In the genomic region with DNA sequence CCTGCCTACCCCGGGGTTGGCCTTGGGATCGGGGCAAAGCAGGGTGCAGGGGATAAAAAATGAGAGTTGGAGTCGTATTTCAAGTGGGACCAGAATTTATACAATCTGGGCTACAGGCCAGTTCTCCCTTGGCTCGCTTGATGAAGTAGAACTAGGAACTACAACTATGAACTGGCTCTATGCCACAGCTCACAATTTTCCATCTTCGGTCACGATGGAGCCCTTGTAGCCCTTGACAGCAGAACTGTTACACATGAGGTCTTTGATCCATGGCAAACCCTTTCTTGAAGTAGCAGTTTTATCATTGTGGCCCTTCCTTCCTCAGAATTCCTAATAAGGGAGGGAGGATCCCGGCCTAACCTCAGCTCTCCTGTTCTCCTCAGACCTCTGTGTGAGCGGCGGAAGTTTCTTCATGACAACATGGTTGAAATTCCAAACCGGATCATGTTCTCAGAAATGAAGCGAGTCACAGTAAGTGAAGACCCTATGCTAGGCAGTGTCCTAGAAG, we compare ENCODE assay signal across 10 cellular contexts. TPM values are rescaled to one million over a fixed set of nuclear protein-coding genes. Genes with fewer than 3 reads are reported as not detected.
DNase-seq lines count a peak whose midpoint lies in the region; ATAC-seq, FAIRE-seq and TF ChIP-seq lines count a peak whose summit lies in the region.
"Had no signal": no experiment of that assay in that cellular context is flagged by ENCODE, and none has a peak within 500 bp of the region (broad histone marks: within the 10 kb centered on the region; RNA-seq: fewer than 3 reads in every experiment).

No MANE protein-coding gene starts in this region.

- WGBS in pancreas, 2 donors, result 43% methylated on average over 11 of the region's 11 CpGs
- 55 to 65% (median 64%) methylated on average over 11 of the region's 11 CpGs for WGBS in small intestine, 3 donors

- no peak overlapping the region for H3K4me2 ChIP-seq in OCI-LY7 (ENCODE audit: low read length)

- intact Hi-C loops in pancreas (cut with DNase I), result loop anchor here in 1 of 3 donors (10.0 kb wide), 1 partner anchor 127 kb away; a partner anchor contains a TSS
- intact Hi-C loops in gastrocnemius medialis (cut with DNase I; ENCODE audit: low total_unique reads), result no loop called here
- intact Hi-C loops in OCI-LY7 (cut with micrococcal nuclease; ENCODE audit: unreplicated experiment), result no loop called here

- peak; percentile 47 to 75 (median 64) for ATAC-seq in pancreas
- no peak for ATAC-seq in gastrocnemius medialis

- H3K27me3 ChIP-seq in adipocyte (replicated peaks; ENCODE audit: control insufficient read depth, insufficient read depth, low read length) (no peaks in the 10 kb centered on the region), pancreas (no peaks in the 10 kb centered on the region), small intestine (ENCODE audit: control insufficient read depth in 2 of 2, insufficient read depth in 2 of 2, low read length in 2 of 2) (no peaks in the 10 kb centered on the region), gastrocnemius medialis (no peaks in the 10 kb centered on the region)

- H3K4me1 ChIP-seq in adipocyte (ENCODE audit: control insufficient read depth, insufficient read depth, low read length) (peaks cover 8% of the 10 kb centered on the region), pancreas (peaks cover 0 to 3% (median 0%) of the 10 kb centered on the region in 3 donors), small intestine (ENCODE audit: control insufficient read depth in 2 of 2, insufficient read depth in 1 of 2, low read depth in 1 of 2, low read length in 1 of 2) (no peaks in the 10 kb centered on the region), gastrocnemius medialis (peaks cover 6 to 9% of the 10 kb centered on the region in 2 donors), OCI-LY7 (ENCODE audit: insufficient read depth, low read length, poor library complexity, severe bottlenecking) (no peaks in the 10 kb centered on the region)

- peak; percentile 94 for DNase-seq in adipocyte (ENCODE audit: low read depth)
- DNase-seq in foreskin fibroblast, result peak; percentile 54 to 80
- peak in 4 of 6 donors; percentile 32 to 55 (median 42) for DNase-seq in pancreas
- no peak for DNase-seq in small intestine
- no peak for DNase-seq in gastrocnemius medialis
- DNase-seq in OCI-LY7 (ENCODE audit: low spot score), result no peak
- DNase-seq in activated gamma-delta T cell treated with Interleukin-2 at 50 U/mL for 16 hours, result no peak

- H2AFZ ChIP-seq in OCI-LY7 (ENCODE audit: low read length), result no peak overlapping the region

- no peak overlapping the region for H3K9ac ChIP-seq in adipocyte (ENCODE audit: low read length)

- no peaks in the 10 kb centered on the region for H3K9me3 ChIP-seq in adipocyte (ENCODE audit: control insufficient read depth, low read length)
- H3K9me3 ChIP-seq in pancreas, result no peaks in the 10 kb centered on the region
- no peaks in the 10 kb centered on the region for H3K9me3 ChIP-seq in small intestine (ENCODE audit: control insufficient read depth, low read depth)
- H3K9me3 ChIP-seq in gastrocnemius medialis, result no peaks in the 10 kb centered on the region
- no peaks in the 10 kb centered on the region for H3K9me3 ChIP-seq in OCI-LY7 (ENCODE audit: low read length)

- H3K27ac ChIP-seq in C4-2B (peak overlapping the region; percentile 91), pancreas (peak overlapping the region in 1 of 4 donors; percentile 21), small intestine (ENCODE audit: low read depth in 1 of 2, low read length in 1 of 2) (peak overlapping the region in 1 of 2 donors; percentile 60), gastrocnemius medialis (peak overlapping the region in 2 of 4 donors; percentile 29 to 34), OCI-LY7 (ENCODE audit: low read depth, low read length, poor library complexity, severe bottlenecking) (no peak overlapping the region)

- no TSS peak for BruUV-seq in OCI-LY7 (replicated peaks; lab: Mats Ljungman, UMichigan)

- H3K36me3 ChIP-seq in adipocyte (ENCODE audit: control insufficient read depth, insufficient read depth, low read length, severe bottlenecking) (peaks cover 46% of the 10 kb centered on the region), pancreas (peaks cover 0 to 32% (median 6%) of the 10 kb centered on the region in 3 donors), small intestine (ENCODE audit: control insufficient read depth in 2 of 2, insufficient read depth in 2 of 2, low read length in 2 of 2) (peaks cover 5 to 22% of the 10 kb centered on the region in 2 donors), gastrocnemius medialis (peaks cover 0 to 90% of the 10 kb centered on the region in 2 donors), OCI-LY7 (ENCODE audit: insufficient read depth, low read length) (peaks cover 90% of the 10 kb centered on the region)

- H3K4me3 ChIP-seq in adipocyte (ENCODE audit: low read length), result no peak overlapping the region
- no peak overlapping the region for H3K4me3 ChIP-seq in foreskin fibroblast (ENCODE audit: low read depth in 1 of 2, low read length in 2 of 2)
- no peak overlapping the region for H3K4me3 ChIP-seq in pancreas
- no peak overlapping the region for H3K4me3 ChIP-seq in small intestine (ENCODE audit: low read depth in 1 of 2, low read length in 2 of 2)
- H3K4me3 ChIP-seq in gastrocnemius medialis, result no peak overlapping the region
- no peak overlapping the region for H3K4me3 ChIP-seq in OCI-LY7 (ENCODE audit: low read depth, low read length, poor library complexity, severe bottlenecking)
- H3K4me3 ChIP-seq: K562 had no signal

- no peaks in the 10 kb centered on the region for H4K20me1 ChIP-seq in OCI-LY7 (ENCODE audit: insufficient read depth, low read length)

- POLR2A ChIA-PET in OCI-LY7 (lab: Charles Lee), result no interaction called here

- FAIRE-seq in pancreas (lab: Jason Lieb, UNC) (peak; percentile 73), small intestine (lab: Jason Lieb, UNC) (no peak)
- FAIRE-seq: D721Med, K562 had no signal

- CTCF ChIA-PET in OCI-LY7 (lab: Charles Lee; ENCODE audit: unreplicated experiment), result no interaction called here

- in situ Hi-C loops in gastrocnemius medialis (cut with MboI; ENCODE audit: low sequenced_read_pairs in 4 of 4), result loop anchor here in 3 of 4 donors (10.0 to 25.0 kb wide), 3 partner anchors 90 to 565 kb away; a partner anchor contains a TSS

- H3K79me2 ChIP-seq in OCI-LY7 (ENCODE audit: insufficient read depth, low read depth, low read length), result no peaks in the 10 kb centered on the region

- no peak for TF ChIP-seq CTCF in C4-2B (conservative IDR thresholded peaks at IDR 0.05)
- TF ChIP-seq CTCF in foreskin fibroblast (IDR thresholded peaks at IDR 0.05; ENCODE audit: low read depth, low read length), result no peak
- TF ChIP-seq CTCF in pancreas (IDR thresholded peaks at IDR 0.05), result no peak
- no peak for TF ChIP-seq CTCF in gastrocnemius medialis (IDR thresholded peaks at IDR 0.05 in 4 of 5, conservative IDR thresholded peaks at IDR 0.05 in 1 of 5)
- no peak for TF ChIP-seq CTCF in OCI-LY7 (conservative IDR thresholded peaks at IDR 0.05; ENCODE audit: low read length)

- TF ChIP-seq POLR2A in gastrocnemius medialis (IDR thresholded peaks at IDR 0.05), result no peak

- H3K9me2 ChIP-seq in OCI-LY7 (ENCODE audit: insufficient read depth, low read length), result no peaks in the 10 kb centered on the region

RNA-seq across cellular contexts. Expression of a gene that starts 17.1 kb away (rescaled TPM):
- 10 to 100 TPM; 14.6 to 22.2 (median 18.8) TPM for total RNA-seq in pancreas
- polyA plus RNA-seq in pancreas, result 10 to 100 TPM in 1 of 2 donors, 1 to 10 TPM in 1; 6.4 to 11.6 TPM
- 10 to 100 TPM in 1 of 3 donors, 1 to 10 TPM in 2; 4.9 to 12.5 (median 7.4) TPM for polyA plus RNA-seq in small intestine
- 10 to 100 TPM; 16.9 to 25.4 (median 21.5) TPM for total RNA-seq in gastrocnemius medialis
- 65.6 and 92.2 TPM in 2 replicates for total RNA-seq in OCI-LY7 (2014; rRNA removed; shearing (Covaris generic))
- 67.3 and 68.6 TPM in 2 replicates for total RNA-seq in OCI-LY7 (2022)

RNA-seq across cellular contexts. Expression of a gene that starts 36.1 kb away (rescaled TPM):
- total RNA-seq in pancreas (1 to 10 TPM; 3.8 to 9.7 (median 5.7) TPM), gastrocnemius medialis (10 to 100 TPM in 1 of 4 donors, 1 to 10 TPM in 3; 6.0 to 11.0 (median 7.2) TPM), OCI-LY7 (2022) (23.0 and 25.5 TPM in 2 replicates)
- polyA plus RNA-seq in pancreas (1 to 10 TPM; 4.0 to 9.3 TPM), small intestine (10 to 100 TPM; 10.3 to 12.2 (median 11.5) TPM)
- total RNA-seq in OCI-LY7 (2014; rRNA removed; shearing (Covaris generic)), result 25.0 and 41.9 TPM in 2 replicates

RNA-seq across cellular contexts. Expression of a gene that starts 36.1 kb away (rescaled TPM):
- total RNA-seq in pancreas (1 to 10 TPM in 5 of 6 donors, under 1 TPM in 1; 0.69 to 4.0 (median 1.3) TPM), gastrocnemius medialis (1 to 10 TPM; 1.4 to 5.4 (median 2.8) TPM), OCI-LY7 (2022) (2.6 and 4.4 TPM in 2 replicates)
- polyA plus RNA-seq in pancreas (1 to 10 TPM in 1 of 2 donors, under 1 TPM in 1; 0.68 to 2.5 TPM), small intestine (under 1 TPM in 1 of 3 donors, not detected in 2; 0.98 TPM)
- total RNA-seq in OCI-LY7 (2014; rRNA removed; shearing (Covaris generic)), result 0.10 and 1.9 TPM in 2 replicates

Comparison
In these comparisons a context has a peak if more than half of its experiments do, and no peak if none do; other contexts are left out.
1. DNase-seq: peak in adipocyte (single experiment), foreskin fibroblast (2 of 2) and pancreas (4 of 6); none in small intestine (single experiment), gastrocnemius medialis (0 of 2), OCI-LY7 (single experiment) and activated gamma-delta T cell treated with Interleukin-2 at 50 U/mL for 16 hours (single experiment).
2. ATAC-seq: peak in pancreas (4 of 4); none in gastrocnemius medialis (0 of 2).